Comparison of ENCODE assay signal across 13 cellular contexts in genomic region chr11:68353669-68354068, GRCh38. TPM values are rescaled to one million over a fixed set of nuclear protein-coding genes. Genes with fewer than 3 reads are reported as not detected.
DNase-seq lines count a peak whose midpoint lies in the region; ATAC-seq and TF ChIP-seq lines count a peak whose summit lies in the region.
"Had no signal": no experiment of that assay in that cellular context is flagged by ENCODE, and none has a peak within 500 bp of the region (broad histone marks: within the 10 kb centered on the region; RNA-seq: fewer than 3 reads in every experiment).

No MANE protein-coding gene starts in this region.

- peaks cover 0 to 2% of the 10 kb centered on the region in 2 donors for H3K4me1 Mint-ChIP-seq in stimulated activated naive B cell treated with anti-CD40 and anti-IgM and Interleukin-4, amounts not matched to agents 10 μg/mL and 1 μg/mL and 100 μg/mL, for 72 hours

- H3K27ac ChIP-seq in Peyer's patch, result peak overlapping the region; percentile 27 to 83 (median 64)
- peak overlapping the region; percentile 80 to 81 for H3K27ac ChIP-seq in esophagus (ENCODE audit: low read depth in 2 of 2, low read length in 1 of 2)
- peak overlapping the region; percentile 82 for H3K27ac ChIP-seq in muscle layer of duodenum (ENCODE audit: low read length)
- peak overlapping the region; percentile 62 to 83 (median 77) for H3K27ac ChIP-seq in upper lobe of left lung

- no peak for TF ChIP-seq EP300 in upper lobe of left lung (IDR thresholded peaks at IDR 0.05)

- no peak for TF ChIP-seq CTCF in Peyer's patch (IDR thresholded peaks at IDR 0.05)
- TF ChIP-seq CTCF in upper lobe of left lung (IDR thresholded peaks at IDR 0.05), result no peak

- 78 to 81% methylated on average over 11 of the region's 11 CpGs for WGBS in esophagus, 2 donors
- 88% methylated on average over 11 of the region's 11 CpGs; no CpG with 5 or more reads in 1 of the 2 donors for whole genome bisulfite sequencing in upper lobe of left lung, 2 donors

- H3K4me1 ChIP-seq in Peyer's patch, result peaks cover 0 to 34% (median 0%) of the 10 kb centered on the region in 4 donors
- peaks cover 3 to 24% of the 10 kb centered on the region in 2 donors for H3K4me1 ChIP-seq in esophagus (ENCODE audit: control insufficient read depth in 2 of 2, insufficient read depth in 2 of 2, low read length in 1 of 2)
- peaks cover 12 to 44% of the 10 kb centered on the region in 2 donors for H3K4me1 ChIP-seq in muscle layer of duodenum (ENCODE audit: control insufficient read depth in 1 of 2, insufficient read depth in 2 of 2, low read length in 2 of 2)
- H3K4me1 ChIP-seq in upper lobe of left lung, result peaks cover 21 to 45% (median 28%) of the 10 kb centered on the region in 4 donors

- H3K4me3 ChIP-seq in Peyer's patch (no peak overlapping the region), esophagus (ENCODE audit: low read depth in 1 of 2, low read length in 2 of 2) (no peak overlapping the region), muscle layer of duodenum (ENCODE audit: low read depth in 1 of 2, low read length in 2 of 2) (peak overlapping the region in 1 of 2 donors; percentile 36), upper lobe of left lung (no peak overlapping the region)

- ATAC-seq in upper lobe of left lung (ENCODE audit: low FRiP score in 2 of 2) (no peak), GM21390 (IDR thresholded peaks at IDR 0.05; ENCODE audit: unreplicated experiment) (no peak)
- no peak for ATAC-seq in stimulated activated naive B cell treated with anti-CD40 and anti-IgM and Interleukin-4, amounts not matched to agents 10 μg/mL and 1 μg/mL and 100 μg/mL, for 72 hours (replicated peaks)

- DNase-seq in Peyer's patch, result no peak
- no peak for DNase-seq in upper lobe of left lung
- no peak for DNase-seq in stimulated activated naive B cell treated with anti-CD40 and anti-IgM and Interleukin-4, amounts not matched to agents 10 μg/mL and 1 μg/mL and 100 μg/mL, for 72 hours
- no peak for DNase-seq in NOMO-1 treated with DMSO at 0.1 percent for 48 hours (lab: John Stamatoyannopoulos, UW; ENCODE audit: unreplicated experiment)
- DNase-seq in nucleus accumbens (lab: John Stamatoyannopoulos, UW), result no peak
- DNase-seq: activated CD4-positive, alpha-beta T cell treated with anti-CD3 and anti-CD28 coated beads for 48 hours; erythroblast; NCI-H1694 treated with DMSO at 0.1 percent for 48 hours had no signal

- H3K27ac Mint-ChIP-seq in stimulated activated naive B cell treated with anti-CD40 and anti-IgM and Interleukin-4, amounts not matched to agents 10 μg/mL and 1 μg/mL and 100 μg/mL, for 72 hours, result no peak overlapping the region
- H3K27ac Mint-ChIP-seq: activated T-helper 2 cell treated with anti-CD3 and anti-CD28 coated beads, Interferon-gamma antibody, Interleukin-2, Interleukin-4, amounts not matched to agents 10 μg/mL and 5 μg/mL and 100 μg/mL, durations not matched to agents 14 hours and 24 hours and 36 hours had no signal

- no peak overlapping the region for H3K4me3 Mint-ChIP-seq in stimulated activated naive B cell treated with anti-CD40 and anti-IgM and Interleukin-4, amounts not matched to agents 10 μg/mL and 1 μg/mL and 100 μg/mL, for 72 hours
- H3K4me3 Mint-ChIP-seq: nephron had no signal

- H3K9me3 Mint-ChIP-seq in stimulated activated naive B cell treated with anti-CD40 and anti-IgM and Interleukin-4, amounts not matched to agents 10 μg/mL and 1 μg/mL and 100 μg/mL, for 72 hours, result no peaks in the 10 kb centered on the region
- H3K9me3 Mint-ChIP-seq: activated T-helper 2 cell treated with anti-CD3 and anti-CD28 coated beads, Interferon-gamma antibody, Interleukin-2, Interleukin-4, amounts not matched to agents 10 μg/mL and 5 μg/mL and 100 μg/mL, durations not matched to agents 14 hours and 24 hours and 36 hours; nephron had no signal

- H3K9me3 ChIP-seq in Peyer's patch, result no peaks in the 10 kb centered on the region
- peaks cover 0 to under 1% of the 10 kb centered on the region in 2 donors for H3K9me3 ChIP-seq in esophagus (ENCODE audit: control insufficient read depth in 2 of 2, insufficient read depth in 1 of 2, low read depth in 1 of 2, low read length in 1 of 2)
- no peaks in the 10 kb centered on the region for H3K9me3 ChIP-seq in muscle layer of duodenum (ENCODE audit: control insufficient read depth in 1 of 2, low read length in 2 of 2)
- H3K9me3 ChIP-seq in upper lobe of left lung, result no peaks in the 10 kb centered on the region

- peaks cover 0 to 31% (median 0%) of the 10 kb centered on the region in 3 donors for H3K36me3 ChIP-seq in Peyer's patch
- peaks cover 2 to 9% of the 10 kb centered on the region in 2 donors for H3K36me3 ChIP-seq in esophagus (ENCODE audit: control insufficient read depth in 2 of 2, insufficient read depth in 2 of 2, low read length in 1 of 2)
- H3K36me3 ChIP-seq in muscle layer of duodenum (ENCODE audit: control insufficient read depth in 1 of 2, insufficient read depth in 2 of 2, low read length in 2 of 2), result peaks cover 0 to 3% of the 10 kb centered on the region in 2 donors
- H3K36me3 ChIP-seq in upper lobe of left lung, result peaks cover 0 to 10% (median 5%) of the 10 kb centered on the region in 4 donors

- no peaks in the 10 kb centered on the region for H3K36me3 Mint-ChIP-seq in stimulated activated naive B cell treated with anti-CD40 and anti-IgM and Interleukin-4, amounts not matched to agents 10 μg/mL and 1 μg/mL and 100 μg/mL, for 72 hours

- TF ChIP-seq POLR2A in Peyer's patch (IDR thresholded peaks at IDR 0.05) (no peak), upper lobe of left lung (IDR thresholded peaks at IDR 0.05) (no peak)

- no peaks in the 10 kb centered on the region for H3K27me3 Mint-ChIP-seq in stimulated activated naive B cell treated with anti-CD40 and anti-IgM and Interleukin-4, amounts not matched to agents 10 μg/mL and 1 μg/mL and 100 μg/mL, for 72 hours

- H3K27me3 ChIP-seq in Peyer's patch (no peaks in the 10 kb centered on the region), esophagus (ENCODE audit: control insufficient read depth in 1 of 2, insufficient read depth in 2 of 2, low read length in 2 of 2) (no peaks in the 10 kb centered on the region), muscle layer of duodenum (ENCODE audit: low read depth, low read length) (no peaks in the 10 kb centered on the region), upper lobe of left lung (no peaks in the 10 kb centered on the region)

RNA-seq across cellular contexts. Expression of gene LRP5, which starts 41.3 kb away (rescaled TPM):
- 100 to 1,000 TPM; 149 to 196 (median 168) TPM for total RNA-seq in Peyer's patch
- 10 to 100 TPM; 16.0 to 24.5 TPM for polyA plus RNA-seq in esophagus
- 10 to 100 TPM; 51.5 to 79.4 (median 67.6) TPM for total RNA-seq in upper lobe of left lung
